28 cellular contexts compared by ENCODE assay signal in the genomic region with DNA sequence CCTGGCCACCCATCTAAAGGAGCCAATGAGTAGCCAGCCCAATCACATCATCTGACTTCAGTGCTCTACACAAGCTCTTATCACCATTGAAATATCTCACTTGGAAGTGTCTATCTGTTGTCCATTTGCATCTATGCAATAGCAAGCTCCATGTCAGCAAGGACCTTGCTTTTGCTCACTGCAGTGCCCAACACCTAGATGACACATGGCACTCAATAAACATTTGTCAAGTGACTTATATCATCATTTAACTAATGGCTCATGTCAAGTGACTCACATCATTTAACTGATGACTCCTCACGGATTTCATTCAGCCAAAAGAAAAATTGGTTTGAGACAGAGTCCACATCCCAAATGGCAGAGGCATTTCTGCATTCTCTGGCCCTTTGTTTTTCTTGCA.
DNase-seq lines count a peak whose midpoint lies in the region; ATAC-seq, FAIRE-seq and TF ChIP-seq lines count a peak whose summit lies in the region.
"Had no signal": no experiment of that assay in that cellular context is flagged by ENCODE, and none has a peak within 500 bp of the region (broad histone marks: within the 10 kb centered on the region; RNA-seq: fewer than 3 reads in every experiment).

No MANE protein-coding gene starts in this region.

- H3K36me3 Mint-ChIP-seq in progenitor cell of endocrine pancreas (ENCODE audit: insufficient read depth): no peaks in the 10 kb centered on the region
- H3K36me3 Mint-ChIP-seq: CD14-positive monocyte; CD8-positive, alpha-beta memory T cell had no signal

- H3K36me3 ChIP-seq in right atrium auricular region: no peaks in the 10 kb centered on the region
- H3K36me3 ChIP-seq in left ventricle myocardium inferior: no peaks in the 10 kb centered on the region
- H3K36me3 ChIP-seq: BE2C, Peyer's patch, SJSA1 had no signal

- no peak overlapping the region for H3K27ac Mint-ChIP-seq in progenitor cell of endocrine pancreas
- H3K27ac Mint-ChIP-seq: CD14-positive monocyte had no signal

- no peaks in the 10 kb centered on the region for H3K4me1 Mint-ChIP-seq in progenitor cell of endocrine pancreas (ENCODE audit: low read depth)
- H3K4me1 Mint-ChIP-seq: CD14-positive monocyte had no signal

- H3K9me3 ChIP-seq in right atrium auricular region (no peaks in the 10 kb centered on the region), left ventricle myocardium inferior (replicated peaks) (peaks cover 8% of the 10 kb centered on the region)
- H3K9me3 ChIP-seq: BE2C, Peyer's patch, SJSA1 had no signal

- H3K4me3 Mint-ChIP-seq in progenitor cell of endocrine pancreas (ENCODE audit: low read depth): no peak overlapping the region
- H3K4me3 Mint-ChIP-seq: CD14-positive monocyte had no signal

- FAIRE-seq in RCC 7860 (lab: Jason Lieb, UNC): no peak
- FAIRE-seq: GM12878, H1 had no signal

- TF ChIP-seq CTCF in right atrium auricular region (IDR thresholded peaks at IDR 0.05) (no peak), left ventricle myocardium inferior (IDR thresholded peaks at IDR 0.05; ENCODE audit: borderline replicate concordance) (no peak), RWPE1 (conservative IDR thresholded peaks at IDR 0.05; ENCODE audit: low read depth) (no peak), progenitor cell of endocrine pancreas (IDR thresholded peaks at IDR 0.05; ENCODE audit: unreplicated experiment) (no peak)

- H3K4me3 ChIP-seq in right atrium auricular region (no peak overlapping the region), left ventricle myocardium inferior (no peak overlapping the region)
- H3K4me3 ChIP-seq: GM12878, Peyer's patch, SJSA1 had no signal

- in situ Hi-C loops in G401 (cut with HindIII; ENCODE audit: low sequenced_read_pairs): no loop called here

- H3K27me3 Mint-ChIP-seq in progenitor cell of endocrine pancreas: peaks cover 9% of the 10 kb centered on the region
- H3K27me3 Mint-ChIP-seq: CD8-positive, alpha-beta memory T cell had no signal

- CTCF ChIA-PET in RWPE1 (lab: Yijun Ruan, JAX): interaction anchor here (0.5 to 0.6 kb wide), 2 partner anchors 23 to 73 kb away, joined by 3 read pairs; no protein-coding TSS in a partner anchor

- ATAC-seq in esophagus mucosa: peak; percentile 10
- ATAC-seq: GM12878 had no signal

- no peaks in the 10 kb centered on the region for H3K9me3 Mint-ChIP-seq in progenitor cell of endocrine pancreas (ENCODE audit: low read depth)

- intact Hi-C loops in left ventricle myocardium inferior (cut with micrococcal nuclease): no loop called here

- no peaks in the 10 kb centered on the region for H3K4me1 ChIP-seq in right atrium auricular region
- H3K4me1 ChIP-seq in left ventricle myocardium inferior: peaks cover 5% of the 10 kb centered on the region
- H3K4me1 ChIP-seq: Peyer's patch, SJSA1 had no signal

- H3K27ac ChIP-seq in right atrium auricular region: no peak overlapping the region
- H3K27ac ChIP-seq in left ventricle myocardium inferior (replicated peaks): no peak overlapping the region
- H3K27ac ChIP-seq in RWPE1: no peak overlapping the region
- H3K27ac ChIP-seq: 22Rv1, HL-60, Peyer's patch, SJSA1 had no signal

- DNase-seq in right atrium auricular region (ENCODE audit: low spot score) (peak; percentile 16), left ventricle myocardium inferior (no peak), RCC 7860 (ENCODE audit: low spot score) (peak; percentile 37), RWPE1 (ENCODE audit: low spot score) (no peak), progenitor cell of endocrine pancreas (ENCODE audit: low spot score, unreplicated experiment) (no peak), G401 (ENCODE audit: low spot score) (no peak)
- DNase-seq: ACHN; BE2C; CD8-positive, alpha-beta memory T cell; DMS 273 treated with DMSO at 0.1 percent for 48 hours; GDM1; HCEC 1CT; NCI-H1092; NCI-H1417 treated with DMSO at 0.1 percent for 48 hours; NCI-H1694 treated with DMSO at 0.1 percent for 48 hours; NCI-H2081; NCI-H226; NCI-H510A; NCI-H69; Peyer's patch; Right ventricle myocardium superior had no signal

- POLR2A ChIA-PET in RWPE1 (lab: Yijun Ruan, JAX; ENCODE audit: low non-redundant PET): no interaction called here

- H3K27me3 ChIP-seq in right atrium auricular region (no peaks in the 10 kb centered on the region), left ventricle myocardium inferior (ENCODE audit: low read depth) (peaks cover 35% of the 10 kb centered on the region)
- H3K27me3 ChIP-seq: BE2C, Peyer's patch, SJSA1 had no signal

Comparison
In these comparisons a context has a peak if more than half of its experiments do, and no peak if none do; other contexts are left out.
1. DNase-seq: peak in right atrium auricular region (single experiment) and RCC 7860 (single experiment); none in left ventricle myocardium inferior (single experiment), RWPE1 (single experiment), progenitor cell of endocrine pancreas (single experiment) and G401 (single experiment).